ENCODE assay signal across 1 cellular context in genomic region chr11:111923951-111924350, GRCh38.
TF ChIP-seq lines count a peak whose summit lies in the region.

No MANE protein-coding gene starts in this region.

TF ChIP-seq in H1, 55 proteins besides CTCF, POLR2A, EP300 and RAD21:
- TF ChIP-seq ZNF274 (IDR thresholded peaks at IDR 0.05; ENCODE audit: borderline replicate concordance, extremely low read depth, low read length) = no peak
- no peak for TF ChIP-seq CREB1 (IDR thresholded peaks at IDR 0.05)
- TF ChIP-seq GABPA (IDR thresholded peaks at IDR 0.05; ENCODE audit: borderline replicate concordance, insufficient read depth, low read length) = no peak
- TF ChIP-seq TAF1 (IDR thresholded peaks at IDR 0.05; ENCODE audit: low read depth, low read length) = no peak
- TF ChIP-seq BACH1 (IDR thresholded peaks at IDR 0.05; ENCODE audit: low read length) = no peak
- TF ChIP-seq ASH2L (IDR thresholded peaks at IDR 0.05; ENCODE audit: low read length) = no peak
- no peak for TF ChIP-seq NRF1 (IDR thresholded peaks at IDR 0.05; ENCODE audit: low read depth, low read length)
- no peak for TF ChIP-seq KDM1A (IDR thresholded peaks at IDR 0.05; ENCODE audit: borderline replicate concordance, low read length)
- no peak for TF ChIP-seq SP1 (IDR thresholded peaks at IDR 0.05; ENCODE audit: low read depth, low read length)
- no peak for TF ChIP-seq ATF3 (IDR thresholded peaks at IDR 0.05; ENCODE audit: insufficient read depth, low read depth, low read length)
- TF ChIP-seq CEBPB (IDR thresholded peaks at IDR 0.05; ENCODE audit: low read depth, low read length) = no peak
- TF ChIP-seq CBX8 (IDR thresholded peaks at IDR 0.05; ENCODE audit: borderline replicate concordance, low read depth, low read length) = no peak
- TF ChIP-seq EZH2 (IDR thresholded peaks at IDR 0.05; ENCODE audit: low read depth, low read length, severe bottlenecking) = no peak
- no peak for TF ChIP-seq SRF (IDR thresholded peaks at IDR 0.05; ENCODE audit: low read depth, low read length)
- TF ChIP-seq SIX5 (IDR thresholded peaks at IDR 0.05; ENCODE audit: low read depth, low read length) = no peak
